Comparison of ENCODE assay signal across 9 cellular contexts in the genomic region with DNA sequence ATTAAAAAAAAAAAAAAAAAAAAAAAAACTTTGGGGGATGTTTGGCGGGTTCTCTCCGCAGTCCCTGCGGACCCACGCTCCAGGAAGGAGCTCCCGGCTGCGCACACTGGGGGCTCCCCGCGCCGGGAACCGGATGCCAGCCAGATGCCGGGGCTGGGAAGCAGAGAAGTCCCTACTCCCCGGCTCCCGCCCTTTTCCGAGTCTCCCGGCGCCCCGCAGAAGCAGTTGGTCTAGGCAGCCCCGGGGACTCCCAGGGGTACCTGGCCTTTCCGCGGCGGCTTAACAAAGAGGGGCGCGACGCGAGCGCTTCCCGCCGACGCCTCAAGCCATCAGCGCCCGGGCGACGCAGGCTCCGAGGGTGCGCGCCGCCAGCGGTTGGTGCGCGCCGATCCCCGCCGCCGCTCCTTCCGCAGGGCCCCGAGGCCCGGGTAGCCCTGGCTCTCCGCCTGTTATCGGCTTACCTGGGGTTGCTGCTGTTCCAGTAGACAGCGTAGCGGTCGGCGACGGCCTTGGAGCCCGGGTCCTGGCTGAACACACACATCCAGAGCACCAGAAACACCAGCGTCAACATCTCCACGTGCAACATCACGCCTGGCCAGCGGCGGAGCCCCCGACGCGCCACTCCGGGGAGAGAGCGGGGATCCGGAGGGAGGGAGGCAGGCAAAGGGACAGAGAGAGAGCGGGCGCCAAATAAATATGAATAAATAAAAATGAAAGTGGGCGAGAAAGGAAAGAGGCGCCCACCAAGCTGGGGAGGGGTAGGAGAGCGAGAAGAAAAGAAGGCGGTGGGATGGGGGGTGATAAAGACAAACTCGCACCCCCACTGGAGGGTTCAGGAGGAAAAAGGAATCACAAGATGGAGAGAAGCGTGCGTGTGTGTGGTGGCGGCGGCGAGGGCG. TPM values are rescaled to one million over a fixed set of nuclear protein-coding genes. Genes with fewer than 3 reads are reported as not detected.
DNase-seq lines count a peak whose midpoint lies in the region; ATAC-seq, FAIRE-seq and TF ChIP-seq lines count a peak whose summit lies in the region.
"Had no signal": no experiment of that assay in that cellular context is flagged by ENCODE, and none has a peak within 500 bp of the region (broad histone marks: within the 10 kb centered on the region; RNA-seq: fewer than 3 reads in every experiment).

No MANE protein-coding gene starts in this region.

- H3K27me3 Mint-ChIP-seq in T-helper 1 cell treated with Interleukin-12 subunit alpha and Interleukin-12 subunit beta and Interleukin-4 antibody, amounts not matched to agents 30 μg/mL and 1 μg/mL, for 36 hours (ENCODE audit: low read depth): peaks cover 82% of the 10 kb centered on the region
- H3K27me3 Mint-ChIP-seq in WTC11 (ENCODE audit: low read depth): peaks cover 36% of the 10 kb centered on the region

- no peak overlapping the region for H3K27ac Mint-ChIP-seq in T-helper 1 cell treated with Interleukin-12 subunit alpha and Interleukin-12 subunit beta and Interleukin-4 antibody, amounts not matched to agents 30 μg/mL and 1 μg/mL, for 36 hours
- no peak overlapping the region for H3K27ac Mint-ChIP-seq in WTC11

- ATAC-seq in WTC11: peak; percentile 3
- ATAC-seq in HG03196 (IDR thresholded peaks at IDR 0.05; ENCODE audit: unreplicated experiment): no peak

- no peaks in the 10 kb centered on the region for H3K36me3 Mint-ChIP-seq in T-helper 1 cell treated with Interleukin-12 subunit alpha and Interleukin-12 subunit beta and Interleukin-4 antibody, amounts not matched to agents 30 μg/mL and 1 μg/mL, for 36 hours (ENCODE audit: low read depth)
- H3K36me3 Mint-ChIP-seq in WTC11: no peaks in the 10 kb centered on the region

- TF ChIP-seq CTCF in WTC11 (IDR thresholded peaks at IDR 0.05) (no peak), fibroblast of the aortic adventitia (IDR thresholded peaks at IDR 0.05; ENCODE audit: insufficient read depth, low read length) (no peak)

- CTCF ChIA-PET in WTC11 (lab: Charles Lee): interaction anchor here (0.7 to 1.3 kb wide), 2 partner anchors 98 to 109 kb away, joined by 4 to 8 read pairs; no protein-coding TSS in a partner anchor

- peaks cover 29% of the 10 kb centered on the region for H3K4me1 Mint-ChIP-seq in T-helper 1 cell treated with Interleukin-12 subunit alpha and Interleukin-12 subunit beta and Interleukin-4 antibody, amounts not matched to agents 30 μg/mL and 1 μg/mL, for 36 hours (ENCODE audit: low read depth)
- peaks cover 28% of the 10 kb centered on the region for H3K4me1 Mint-ChIP-seq in WTC11

- no peak for FAIRE-seq in HTR-8/SVneo (lab: Jason Lieb, UNC)
- FAIRE-seq: colon had no signal

- H3K9me3 Mint-ChIP-seq in T-helper 1 cell treated with Interleukin-12 subunit alpha and Interleukin-12 subunit beta and Interleukin-4 antibody, amounts not matched to agents 30 μg/mL and 1 μg/mL, for 36 hours: no peaks in the 10 kb centered on the region
- H3K9me3 Mint-ChIP-seq in WTC11: no peaks in the 10 kb centered on the region

- DNase-seq in T-helper 1 cell (no peak), HTR-8/SVneo (ENCODE audit: insufficient read length, low spot score) (peak; percentile 5), WTC11 (ENCODE audit: low spot score) (peak; percentile 57), fibroblast of the aortic adventitia (ENCODE audit: low read depth) (peak; percentile 19), occipital lobe (lab: John Stamatoyannopoulos, UW) (peak; percentile 28), GOT3 (lab: John Stamatoyannopoulos, UW) (no peak)

- peak overlapping the region; percentile 67 for H3K4me3 Mint-ChIP-seq in T-helper 1 cell treated with Interleukin-12 subunit alpha and Interleukin-12 subunit beta and Interleukin-4 antibody, amounts not matched to agents 30 μg/mL and 1 μg/mL, for 36 hours
- peak overlapping the region; percentile 92 for H3K4me3 Mint-ChIP-seq in WTC11

- H3K4me3 ChIP-seq in fibroblast of the aortic adventitia (ENCODE audit: low read depth, low read length): peak overlapping the region; percentile 71

- POLR2A ChIA-PET in WTC11 (lab: Charles Lee): interaction anchor here (0.7 kb wide), 1 partner anchor 244 kb away, joined by 4 read pairs; no protein-coding TSS in a partner anchor

TF ChIP-seq in WTC11, 78 proteins besides CTCF, POLR2A, EP300 and RAD21 (continues in another document):
- TF ChIP-seq ESRRA (CRISPR knock-in tag; IDR thresholded peaks at IDR 0.05; ENCODE audit: borderline replicate concordance) (no peak), OVOL2 (CRISPR knock-in tag; IDR thresholded peaks at IDR 0.05; ENCODE audit: borderline replicate concordance) (no peak), ETV6 (CRISPR knock-in tag; IDR thresholded peaks at IDR 0.05) (peak; percentile 45; the same call in 1 of the 2 replicates), ZNF512 (CRISPR knock-in tag; IDR thresholded peaks at IDR 0.05; ENCODE audit: borderline replicate concordance) (no peak), ZNF423 (CRISPR knock-in tag; IDR thresholded peaks at IDR 0.05) (peak; percentile 54), JUN (CRISPR knock-in tag; IDR thresholded peaks at IDR 0.05) (no peak), CDX4 (CRISPR knock-in tag; IDR thresholded peaks at IDR 0.05; ENCODE audit: borderline replicate concordance) (no peak), E2F1 (CRISPR knock-in tag; IDR thresholded peaks at IDR 0.05) (no peak), FOXJ3 (CRISPR knock-in tag; IDR thresholded peaks at IDR 0.05; ENCODE audit: borderline replicate concordance) (no peak), SMAD3 (CRISPR knock-in tag; IDR thresholded peaks at IDR 0.05; ENCODE audit: borderline replicate concordance) (peak; percentile 28; the same call in 1 of the 2 replicates)
- TF ChIP-seq, protein P1, sequence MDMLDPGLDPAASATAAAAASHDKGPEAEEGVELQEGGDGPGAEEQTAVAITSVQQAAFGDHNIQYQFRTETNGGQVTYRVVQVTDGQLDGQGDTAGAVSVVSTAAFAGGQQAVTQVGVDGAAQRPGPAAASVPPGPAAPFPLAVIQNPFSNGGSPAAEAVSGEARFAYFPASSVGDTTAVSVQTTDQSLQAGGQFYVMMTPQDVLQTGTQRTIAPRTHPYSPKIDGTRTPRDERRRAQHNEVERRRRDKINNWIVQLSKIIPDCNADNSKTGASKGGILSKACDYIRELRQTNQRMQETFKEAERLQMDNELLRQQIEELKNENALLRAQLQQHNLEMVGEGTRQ (CRISPR knock-in tag; IDR thresholded peaks at IDR 0.05): no peak
- TF ChIP-seq, protein P2, sequence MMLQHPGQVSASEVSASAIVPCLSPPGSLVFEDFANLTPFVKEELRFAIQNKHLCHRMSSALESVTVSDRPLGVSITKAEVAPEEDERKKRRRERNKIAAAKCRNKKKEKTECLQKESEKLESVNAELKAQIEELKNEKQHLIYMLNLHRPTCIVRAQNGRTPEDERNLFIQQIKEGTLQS (CRISPR knock-in tag; conservative IDR thresholded peaks at IDR 0.05): no peak

RNA-seq across cellular contexts. Expression of gene EFNA5, which starts 0.5 kb away (rescaled TPM):
- total RNA-seq in WTC11 (2021) (17.4 to 23.6 TPM (median 23.2 TPM) in 3 replicates), fibroblast of the aortic adventitia (ENCODE audit: low replicate concordance) (2.1 and 33.1 TPM in 2 replicates), occipital lobe (14.5 TPM)

Comparison
In these comparisons a context has a peak if more than half of its experiments do, and no peak if none do; other contexts are left out.
1. DNase-seq: peak in HTR-8/SVneo (single experiment), WTC11 (single experiment), fibroblast of the aortic adventitia (single experiment) and occipital lobe (single experiment); none in T-helper 1 cell (0 of 5) and GOT3 (single experiment).